9 cellular contexts compared by ENCODE assay signal in genomic region chr5:160434022-160434531, GRCh38. TPM values are rescaled to one million over a fixed set of nuclear protein-coding genes. Genes with fewer than 3 reads are reported as not detected.
DNase-seq lines count a peak whose midpoint lies in the region; ATAC-seq and TF ChIP-seq lines count a peak whose summit lies in the region.
"Had no signal": no experiment of that assay in that cellular context is flagged by ENCODE, and none has a peak within 500 bp of the region (broad histone marks: within the 10 kb centered on the region; RNA-seq: fewer than 3 reads in every experiment).

No MANE protein-coding gene starts in this region.

- H3K4me3 ChIP-seq in ascending aorta = no peak overlapping the region
- H3K4me3 ChIP-seq in CD8-positive, alpha-beta memory T cell (ENCODE audit: low read length) = no peak overlapping the region

- POLR2A ChIA-PET in activated CD4-positive, alpha-beta memory T cell treated with anti-CD3 and anti-CD28 coated beads for 36 hours (lab: Charles Lee) = interaction anchor here (0.7 kb wide), 1 partner anchor 178 kb away, joined by 3 read pairs; no protein-coding TSS in a partner anchor
- POLR2A ChIA-PET in activated CD4-positive, alpha-beta memory T cell treated with anti-CD3 and anti-CD28 coated beads, Interleukin-2, amount 10 ng/mL, durations not matched to agents 7 days and 5 days (lab: Charles Lee) = interaction anchor here (1.3 to 1.9 kb wide), 2 partner anchors 9 to 12 kb away, joined by 3 to 7 read pairs; no protein-coding TSS in a partner anchor
- POLR2A ChIA-PET in CD8-positive, alpha-beta memory T cell (lab: Charles Lee) = no interaction called here

- CTCF ChIA-PET in activated CD4-positive, alpha-beta memory T cell treated with anti-CD3 and anti-CD28 coated beads for 36 hours (lab: Charles Lee) = interaction anchor here (1.5 kb wide), 1 partner anchor 73 kb away, joined by 4 read pairs; no protein-coding TSS in a partner anchor
- CTCF ChIA-PET in activated CD4-positive, alpha-beta memory T cell treated with anti-CD3 and anti-CD28 coated beads, Interleukin-2, amount 10 ng/mL, durations not matched to agents 7 days and 5 days (lab: Charles Lee) = interaction anchor here (1.5 kb wide), 1 partner anchor 73 kb away, joined by 3 read pairs; no protein-coding TSS in a partner anchor
- CTCF ChIA-PET in CD8-positive, alpha-beta memory T cell (lab: Charles Lee) = no interaction called here

- no peaks in the 10 kb centered on the region for H3K9me3 Mint-ChIP-seq in activated CD4-positive, alpha-beta memory T cell treated with anti-CD3 and anti-CD28 coated beads for 36 hours
- H3K9me3 Mint-ChIP-seq in activated CD4-positive, alpha-beta memory T cell treated with anti-CD3 and anti-CD28 coated beads, Interleukin-2, amount 10 ng/mL, durations not matched to agents 7 days and 5 days = no peaks in the 10 kb centered on the region
- H3K9me3 Mint-ChIP-seq in CD8-positive, alpha-beta memory T cell = no peaks in the 10 kb centered on the region
- H3K9me3 Mint-ChIP-seq: CD4-positive, CD25-positive, alpha-beta regulatory T cell had no signal

- peak; percentile 66 for DNase-seq in activated CD4-positive, alpha-beta memory T cell treated with anti-CD3 and anti-CD28 coated beads for 36 hours
- DNase-seq in activated CD4-positive, alpha-beta memory T cell treated with anti-CD3 and anti-CD28 coated beads, Interleukin-2, amount 10 ng/mL, durations not matched to agents 7 days and 5 days = no peak
- DNase-seq in NCI-H187 (lab: John Stamatoyannopoulos, UW) (peak; percentile 68 to 86), foreskin keratinocyte (peak; percentile 29 to 63), ascending aorta (ENCODE audit: low spot score in 2 of 2) (no peak), activated T-cell treated with anti-CD3 and anti-CD28 coated beads for 4 hours (no peak)
- DNase-seq in CD8-positive, alpha-beta memory T cell = no peak
- DNase-seq: CD4-positive, CD25-positive, alpha-beta regulatory T cell had no signal

- H3K27me3 ChIP-seq in foreskin keratinocyte (peaks cover 4% of the 10 kb centered on the region), ascending aorta (no peaks in the 10 kb centered on the region)
- no peaks in the 10 kb centered on the region for H3K27me3 ChIP-seq in CD8-positive, alpha-beta memory T cell (ENCODE audit: insufficient read depth, low read length, poor library complexity, severe bottlenecking)

- no peaks in the 10 kb centered on the region for H3K36me3 ChIP-seq in ascending aorta
- H3K36me3 ChIP-seq in CD8-positive, alpha-beta memory T cell (ENCODE audit: insufficient read depth, low read length) = no peaks in the 10 kb centered on the region

- no peaks in the 10 kb centered on the region for H3K9me3 ChIP-seq in ascending aorta
- H3K9me3 ChIP-seq in CD8-positive, alpha-beta memory T cell (ENCODE audit: low read length) = no peaks in the 10 kb centered on the region

- H3K27ac ChIP-seq in foreskin keratinocyte (no peak overlapping the region), ascending aorta (no peak overlapping the region)
- H3K27ac ChIP-seq in CD8-positive, alpha-beta memory T cell (ENCODE audit: low read depth, low read length) = no peak overlapping the region

- H3K4me3 Mint-ChIP-seq in activated CD4-positive, alpha-beta memory T cell treated with anti-CD3 and anti-CD28 coated beads for 36 hours = no peak overlapping the region
- H3K4me3 Mint-ChIP-seq in activated CD4-positive, alpha-beta memory T cell treated with anti-CD3 and anti-CD28 coated beads, Interleukin-2, amount 10 ng/mL, durations not matched to agents 7 days and 5 days = no peak overlapping the region
- no peak overlapping the region for H3K4me3 Mint-ChIP-seq in CD8-positive, alpha-beta memory T cell

- intact Hi-C loops in activated CD4-positive, alpha-beta memory T cell treated with anti-CD3 and anti-CD28 coated beads for 36 hours (cut with micrococcal nuclease) = loop anchor here (10.0 kb wide), 4 partner anchors 171 to 1111 kb away; partner anchors contain the start of gene GABRB2
- intact Hi-C loops in ascending aorta (cut with DNase I) = no loop called here

- H3K27me3 Mint-ChIP-seq in activated CD4-positive, alpha-beta memory T cell treated with anti-CD3 and anti-CD28 coated beads for 36 hours = no peaks in the 10 kb centered on the region
- peaks cover 10% of the 10 kb centered on the region for H3K27me3 Mint-ChIP-seq in activated CD4-positive, alpha-beta memory T cell treated with anti-CD3 and anti-CD28 coated beads, Interleukin-2, amount 10 ng/mL, durations not matched to agents 7 days and 5 days
- H3K27me3 Mint-ChIP-seq in CD8-positive, alpha-beta memory T cell = peaks cover 2 to 13% of the 10 kb centered on the region in 2 donors

- no peaks in the 10 kb centered on the region for H3K4me1 ChIP-seq in foreskin keratinocyte
- H3K4me1 ChIP-seq in ascending aorta = no peaks in the 10 kb centered on the region
- no peaks in the 10 kb centered on the region for H3K4me1 ChIP-seq in CD8-positive, alpha-beta memory T cell (ENCODE audit: insufficient read depth, low read length)

- peaks cover 19% of the 10 kb centered on the region for H3K4me1 Mint-ChIP-seq in activated CD4-positive, alpha-beta memory T cell treated with anti-CD3 and anti-CD28 coated beads for 36 hours (ENCODE audit: low read depth)
- H3K4me1 Mint-ChIP-seq in activated CD4-positive, alpha-beta memory T cell treated with anti-CD3 and anti-CD28 coated beads, Interleukin-2, amount 10 ng/mL, durations not matched to agents 7 days and 5 days = peaks cover 19% of the 10 kb centered on the region
- peaks cover under 1 to 4% (median under 1%) of the 10 kb centered on the region in 3 donors for H3K4me1 Mint-ChIP-seq in CD8-positive, alpha-beta memory T cell

- H3K27ac Mint-ChIP-seq in activated CD4-positive, alpha-beta memory T cell treated with anti-CD3 and anti-CD28 coated beads for 36 hours = no peak overlapping the region
- no peak overlapping the region for H3K27ac Mint-ChIP-seq in activated CD4-positive, alpha-beta memory T cell treated with anti-CD3 and anti-CD28 coated beads, Interleukin-2, amount 10 ng/mL, durations not matched to agents 7 days and 5 days
- no peak overlapping the region for H3K27ac Mint-ChIP-seq in CD8-positive, alpha-beta memory T cell
- H3K27ac Mint-ChIP-seq: CD4-positive, CD25-positive, alpha-beta regulatory T cell had no signal

- H3K36me3 Mint-ChIP-seq in activated CD4-positive, alpha-beta memory T cell treated with anti-CD3 and anti-CD28 coated beads for 36 hours = peaks cover 4% of the 10 kb centered on the region
- H3K36me3 Mint-ChIP-seq in activated CD4-positive, alpha-beta memory T cell treated with anti-CD3 and anti-CD28 coated beads, Interleukin-2, amount 10 ng/mL, durations not matched to agents 7 days and 5 days (ENCODE audit: low read depth) = peaks cover 11% of the 10 kb centered on the region
- H3K36me3 Mint-ChIP-seq in CD8-positive, alpha-beta memory T cell = peaks cover 0 to 7% (median 4%) of the 10 kb centered on the region in 3 donors

- no peak for TF ChIP-seq CTCF in foreskin keratinocyte (conservative IDR thresholded peaks at IDR 0.05)
- no peak for TF ChIP-seq CTCF in ascending aorta (IDR thresholded peaks at IDR 0.05)

- ATAC-seq in HG02840 (IDR thresholded peaks at IDR 0.05; ENCODE audit: low FRiP score, unreplicated experiment) (peak; percentile 72), foreskin keratinocyte (peak; percentile 66)

RNA-seq across cellular contexts. Expression of gene PTTG1, which starts 12.4 kb away (rescaled TPM):
- total RNA-seq in activated CD4-positive, alpha-beta memory T cell treated with anti-CD3 and anti-CD28 coated beads for 36 hours = 100 to 1,000 TPM; 228 to 236 TPM
- total RNA-seq in activated CD4-positive, alpha-beta memory T cell treated with anti-CD3 and anti-CD28 coated beads, Interleukin-2, amount 10 ng/mL, durations not matched to agents 7 days and 5 days = 100 to 1,000 TPM; 223 to 226 TPM
- total RNA-seq in foreskin keratinocyte (183 and 204 TPM in 2 replicates), ascending aorta (8.6 TPM)
- 225 and 280 TPM in 2 replicates for polyA plus RNA-seq in foreskin keratinocyte
- 10 to 100 TPM; 79.8 to 82.2 TPM for total RNA-seq in CD8-positive, alpha-beta memory T cell
- 40.2 TPM for polyA plus RNA-seq in CD8-positive, alpha-beta memory T cell

RNA-seq across cellular contexts. Expression of gene SLU7, which starts 15.2 kb away (rescaled TPM):
- 10 to 100 TPM; 45.9 to 46.4 TPM for total RNA-seq in activated CD4-positive, alpha-beta memory T cell treated with anti-CD3 and anti-CD28 coated beads for 36 hours
- total RNA-seq in activated CD4-positive, alpha-beta memory T cell treated with anti-CD3 and anti-CD28 coated beads, Interleukin-2, amount 10 ng/mL, durations not matched to agents 7 days and 5 days = 10 to 100 TPM; 65.5 to 72.7 TPM
- total RNA-seq in foreskin keratinocyte = 33.9 and 36.7 TPM in 2 replicates
- polyA plus RNA-seq in foreskin keratinocyte = 26.4 and 26.6 TPM in 2 replicates
- 10.2 TPM for total RNA-seq in ascending aorta
- 10 to 100 TPM; 48.3 to 55.7 TPM for total RNA-seq in CD8-positive, alpha-beta memory T cell
- polyA plus RNA-seq in CD8-positive, alpha-beta memory T cell = 94.1 TPM

RNA-seq across cellular contexts. Expression of gene FAM200C, which starts 34.2 kb away (rescaled TPM):
- total RNA-seq in activated CD4-positive, alpha-beta memory T cell treated with anti-CD3 and anti-CD28 coated beads for 36 hours = 1 to 10 TPM; 1.1 to 1.4 TPM
- total RNA-seq in activated CD4-positive, alpha-beta memory T cell treated with anti-CD3 and anti-CD28 coated beads, Interleukin-2, amount 10 ng/mL, durations not matched to agents 7 days and 5 days = 1 to 10 TPM in 1 of 2 experiments, under 1 TPM in 1; 0.95 to 1.0 TPM
- total RNA-seq in foreskin keratinocyte (2.6 and 3.2 TPM in 2 replicates), ascending aorta (not detected)
- polyA plus RNA-seq in foreskin keratinocyte = 1.1 and 1.7 TPM in 2 replicates
- total RNA-seq in CD8-positive, alpha-beta memory T cell = 1 to 10 TPM; 1.0 to 1.2 TPM
- 0.12 TPM for polyA plus RNA-seq in CD8-positive, alpha-beta memory T cell
- total RNA-seq: CD4-positive, CD25-positive, alpha-beta regulatory T cell had no signal

Comparison
In these comparisons a context has a peak if more than half of its experiments do, and no peak if none do; other contexts are left out.
1. DNase-seq: peak in activated CD4-positive, alpha-beta memory T cell treated with anti-CD3 and anti-CD28 coated beads for 36 hours (single experiment), NCI-H187 (2 of 2) and foreskin keratinocyte (2 of 2); none in activated CD4-positive, alpha-beta memory T cell treated with anti-CD3 and anti-CD28 coated beads, Interleukin-2, amount 10 ng/mL, durations not matched to agents 7 days and 5 days (single experiment), ascending aorta (0 of 2), CD8-positive, alpha-beta memory T cell (0 of 5) and activated T-cell treated with anti-CD3 and anti-CD28 coated beads for 4 hours (single experiment).